12 cellular contexts compared by ENCODE assay signal in the genomic region with DNA sequence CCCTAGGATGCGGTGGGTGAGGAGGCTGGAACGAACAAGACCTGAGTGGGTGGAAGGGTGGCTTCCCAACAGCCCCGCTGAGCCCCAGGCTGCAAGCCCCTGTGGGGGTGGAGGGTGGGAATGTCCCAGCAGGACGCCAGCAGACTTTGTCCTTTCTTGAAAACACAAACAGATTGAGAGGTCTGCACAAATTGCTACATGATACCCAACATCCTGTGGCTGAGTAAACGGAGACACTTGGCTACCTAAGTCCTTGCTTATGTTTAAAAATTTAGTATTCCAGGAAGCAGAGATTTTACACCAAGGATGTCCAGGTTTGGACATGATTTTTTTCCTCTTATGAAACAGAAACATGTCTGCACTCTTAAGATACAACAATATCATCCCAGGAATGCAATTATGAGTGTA. TPM values are rescaled to one million over a fixed set of nuclear protein-coding genes. Genes with fewer than 3 reads are reported as not detected.
A peak's percentile ranks its signal among the peaks of the same experiment; 100 is the strongest.
DNase-seq lines count a peak whose midpoint lies in the region; TF ChIP-seq lines count a peak whose summit lies in the region.
"Had no signal": no experiment of that assay in that cellular context is flagged by ENCODE, and none has a peak within 500 bp of the region (broad histone marks: within the 10 kb centered on the region; RNA-seq: fewer than 3 reads in every experiment).

No MANE protein-coding gene starts in this region.

- peak overlapping the region; percentile 14 for H3K27ac ChIP-seq in mesendoderm (ENCODE audit: low read depth, low read length)
- peak overlapping the region; percentile 74 for H3K27ac ChIP-seq in urinary bladder (ENCODE audit: low read depth)

- no peaks in the 10 kb centered on the region for H3K27me3 ChIP-seq in mesendoderm (ENCODE audit: insufficient read depth, low read length, poor library complexity)
- H3K27me3 ChIP-seq: upper lobe of right lung had no signal

- H3K4me2 ChIP-seq in mesendoderm (ENCODE audit: low read length): no peak overlapping the region

- H3K4me3 ChIP-seq in mesendoderm (ENCODE audit: low read length): no peak overlapping the region
- H3K4me3 ChIP-seq in urinary bladder (ENCODE audit: low read depth, low read length): no peak overlapping the region
- H3K4me3 ChIP-seq: upper lobe of right lung had no signal

- no peak for TF ChIP-seq CTCF in MCF 10A (IDR thresholded peaks at IDR 0.05; ENCODE audit: unreplicated experiment)

- no peak overlapping the region for H3K4ac ChIP-seq in mesendoderm (ENCODE audit: low read depth, low read length)

- H2BK120ac ChIP-seq in mesendoderm (ENCODE audit: low read depth, low read length): no peak overlapping the region

- no peaks in the 10 kb centered on the region for H3K79me1 ChIP-seq in mesendoderm (ENCODE audit: low read length)

- no peak overlapping the region for H2AK5ac ChIP-seq in mesendoderm (ENCODE audit: low read length)

- H2BK5ac ChIP-seq in mesendoderm (ENCODE audit: low read length): no peak overlapping the region

- no CpG with 5 or more reads among the region's 5 CpGs for WGBS in mesendoderm (ENCODE audit: extremely low coverage, insufficient coverage, low lambda C conversion rate)
- WGBS in urinary bladder: 55% methylated on average over 5 of the region's 5 CpGs

- no TSS peak for BruUV-seq in MCF 10A (replicated peaks; lab: Mats Ljungman, UMichigan)

- no peak overlapping the region for H2BK15ac ChIP-seq in mesendoderm (replicated peaks; ENCODE audit: low read depth)

- POLR2A ChIA-PET in MCF 10A (lab: Yijun Ruan, JAX): interaction anchor here (0.6 kb wide), 1 partner anchor 137 kb away, joined by 3 read pairs; no protein-coding TSS in a partner anchor

- no peak overlapping the region for H3K18ac ChIP-seq in mesendoderm (ENCODE audit: low read length)

- H3K4me1 ChIP-seq in mesendoderm (ENCODE audit: control insufficient read depth, low read depth, low read length) (peaks cover 11% of the 10 kb centered on the region), urinary bladder (ENCODE audit: insufficient read depth) (no peaks in the 10 kb centered on the region)

- no peak overlapping the region for H3K9ac ChIP-seq in mesendoderm (ENCODE audit: low read length)

- H3K4me3 Mint-ChIP-seq in MCF 10A (ENCODE audit: unreplicated experiment): no peak overlapping the region

- intact Hi-C loops in MCF 10A (cut with micrococcal nuclease): no loop called here

- DNase-seq in NCI-H748 (lab: John Stamatoyannopoulos, UW; ENCODE audit: unreplicated experiment): peak; percentile 14
- DNase-seq in NCI-H748 treated with DMSO at 0.1 percent for 48 hours (lab: John Stamatoyannopoulos, UW): no peak
- DNase-seq in MCF 10A (ENCODE audit: unreplicated experiment): peak; percentile 33
- DNase-seq in mesendoderm: peak; percentile 44
- no peak for DNase-seq in stimulated activated CD4-positive, alpha-beta T cell treated with anti-CD3 and anti-CD28 coated beads, Interleukin-4, amount 100 ng/mL, for 24 hours
- DNase-seq in inferior parietal cortex (ENCODE audit: extremely low spot score): no peak
- DNase-seq in A172 (ENCODE audit: low spot score): no peak
- DNase-seq: activated CD4-positive, alpha-beta T cell treated with anti-CD3 and anti-CD28 coated beads, Interleukin-2, amount 50 U/mL, for 4 hours; activated gamma-delta T cell; EL; upper lobe of right lung had no signal

- H4K5ac ChIP-seq in mesendoderm (ENCODE audit: low read length): no peak overlapping the region

- no peak overlapping the region for H3K23ac ChIP-seq in mesendoderm (ENCODE audit: low read length)

- peaks cover 15% of the 10 kb centered on the region for H3K4me1 Mint-ChIP-seq in MCF 10A (ENCODE audit: insufficient read depth, unreplicated experiment)

- H3K56ac ChIP-seq in mesendoderm (ENCODE audit: low read length): peak overlapping the region; percentile 35

- H3K9me3 Mint-ChIP-seq in MCF 10A (ENCODE audit: unreplicated experiment): no peaks in the 10 kb centered on the region

- no peak overlapping the region for H3K27ac Mint-ChIP-seq in MCF 10A (ENCODE audit: low read depth, unreplicated experiment)

- H3K36me3 Mint-ChIP-seq in MCF 10A (ENCODE audit: insufficient read depth, unreplicated experiment): no peaks in the 10 kb centered on the region

- H4K8ac ChIP-seq in mesendoderm (ENCODE audit: low read depth, low read length): no peak overlapping the region

- CTCF ChIA-PET in MCF 10A (lab: Yijun Ruan, JAX): interaction anchor here (0.7 kb wide), 1 partner anchor 489 kb away, joined by 3 read pairs; no protein-coding TSS in a partner anchor

- no peaks in the 10 kb centered on the region for H3K27me3 Mint-ChIP-seq in MCF 10A (ENCODE audit: insufficient read depth, unreplicated experiment)

- no peaks in the 10 kb centered on the region for H3K79me2 ChIP-seq in mesendoderm (ENCODE audit: control insufficient read depth, insufficient read depth, low read length)

- H3K36me3 ChIP-seq in mesendoderm (ENCODE audit: control insufficient read depth, insufficient read depth, low read length): no peaks in the 10 kb centered on the region
- H3K36me3 ChIP-seq in urinary bladder (ENCODE audit: insufficient read depth): no peaks in the 10 kb centered on the region
- H3K36me3 ChIP-seq: upper lobe of right lung had no signal

RNA-seq across cellular contexts. Expression of gene F3, which starts 11.8 kb away (rescaled TPM):
- total RNA-seq in MCF 10A (2022) (173 and 296 TPM in 2 replicates), urinary bladder (9.7 TPM)
- 11.9 TPM for polyA plus RNA-seq in mesendoderm (2013, experiment 1 of 2)
- 11.5 TPM for polyA plus RNA-seq in mesendoderm (2013, experiment 2 of 2)
- polyA plus RNA-seq in urinary bladder: 97.0 TPM
- 79.2 and 79.3 TPM in 2 replicates for total RNA-seq in A172 (2014; rRNA removed; shearing (Covaris generic))

Comparison
In these comparisons a context has a peak if more than half of its experiments do, and no peak if none do; other contexts are left out.
1. DNase-seq: peak in NCI-H748 (single experiment), MCF 10A (single experiment) and mesendoderm (single experiment); none in NCI-H748 treated with DMSO at 0.1 percent for 48 hours (single experiment), stimulated activated CD4-positive, alpha-beta T cell treated with anti-CD3 and anti-CD28 coated beads, Interleukin-4, amount 100 ng/mL, for 24 hours (single experiment), inferior parietal cortex (single experiment) and A172 (single experiment).